ENCODE assay signal across 18 cellular contexts in the genomic region with DNA sequence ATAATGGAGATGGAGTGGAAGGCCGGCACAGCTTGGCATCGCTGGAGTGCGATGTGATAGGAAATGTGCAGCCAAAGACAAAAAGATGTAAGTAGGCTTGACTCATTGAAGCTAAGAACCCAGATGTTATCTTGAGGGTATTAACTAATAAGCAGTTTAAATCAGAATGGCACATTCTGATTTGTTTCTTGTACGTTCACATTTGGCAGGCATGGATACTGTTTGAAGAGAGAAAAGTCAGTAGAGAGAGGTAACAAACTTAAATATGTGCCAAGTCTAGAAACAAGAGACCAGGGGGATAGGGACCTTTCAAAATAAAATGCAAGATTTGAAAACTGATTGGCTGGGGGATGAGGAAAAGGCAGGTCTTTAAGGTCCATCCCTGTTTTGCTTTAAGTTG. TPM values are rescaled to one million over a fixed set of nuclear protein-coding genes. Genes with fewer than 3 reads are reported as not detected.
DNase-seq lines count a peak whose midpoint lies in the region; ATAC-seq and TF ChIP-seq lines count a peak whose summit lies in the region.
"Not testable (repeated sequence)": the region's sequence is repeated elsewhere in the genome, so short reads cannot be mapped to it uniquely, and the experiment has no call there.
"Had no signal": no experiment of that assay in that cellular context is flagged by ENCODE, and none has a peak within 500 bp of the region (broad histone marks: within the 10 kb centered on the region; RNA-seq: fewer than 3 reads in every experiment).

No MANE protein-coding gene starts in this region.

- not testable (repeated sequence) for H3K9me3 Mint-ChIP-seq in activated CD4-positive, alpha-beta T cell treated with anti-CD3 and anti-CD28 coated beads, Interleukin-2, amount 10 ng/mL, durations not matched to agents 24 days and 14 days; naive B cell

- H3K27me3 ChIP-seq in SK-N-SH (ENCODE audit: insufficient read depth); WERI-Rb-1 (ENCODE audit: insufficient read depth, low read depth, severe bottlenecking): not testable (repeated sequence)

- not testable (repeated sequence) for H3K4me3 Mint-ChIP-seq in activated CD4-positive, alpha-beta T cell treated with anti-CD3 and anti-CD28 coated beads, Interleukin-2, amount 10 ng/mL, durations not matched to agents 24 days and 14 days; naive B cell

- ATAC-seq in naive B cell (ENCODE audit: low read depth in 2 of 2) = not testable (repeated sequence)

- not testable (repeated sequence) for H3K27ac ChIP-seq in SK-N-SH (ENCODE audit: low read depth in 2 of 2, low read length in 1 of 2); WERI-Rb-1

- H3K4me1 Mint-ChIP-seq in activated CD4-positive, alpha-beta T cell treated with anti-CD3 and anti-CD28 coated beads, Interleukin-2, amount 10 ng/mL, durations not matched to agents 24 days and 14 days; naive B cell: not testable (repeated sequence)

- 7% methylated on average over 1 of the region's 4 CpGs for WGBS in SK-N-SH (ENCODE audit: low lambda C conversion rate)

- H3K27me3 Mint-ChIP-seq in activated CD4-positive, alpha-beta T cell treated with anti-CD3 and anti-CD28 coated beads, Interleukin-2, amount 10 ng/mL, durations not matched to agents 24 days and 14 days; naive B cell: not testable (repeated sequence)

- TF ChIP-seq RAD21 in SK-N-SH (IDR thresholded peaks at IDR 0.05; ENCODE audit: low read length) = not testable (repeated sequence)

- H3K4me2 ChIP-seq in SK-N-SH = not testable (repeated sequence)

- CTCF ChIA-PET in SK-N-SH (lab: Yijun Ruan, JAX) = not testable (repeated sequence)

- not testable (repeated sequence) for TF ChIP-seq CTCF in SK-N-SH (IDR thresholded peaks at IDR 0.05); WERI-Rb-1 (IDR thresholded peaks at IDR 0.05; ENCODE audit: low read depth, low read length)

- POLR2A ChIA-PET in SK-N-SH (lab: Yijun Ruan, JAX) = not testable (repeated sequence)

- not testable (repeated sequence) for H3K9me3 ChIP-seq in SK-N-SH; WERI-Rb-1 (ENCODE audit: severe bottlenecking)

- not testable (repeated sequence) for TF ChIP-seq EP300 in SK-N-SH (IDR thresholded peaks at IDR 0.05; ENCODE audit: borderline replicate concordance in 1 of 2, low read depth in 1 of 2, low read length in 1 of 2)

- DNase-seq in SK-N-SH, WERI-Rb-1: not testable (repeated sequence)
- peak; percentile 40 for DNase-seq in activated CD4-positive, alpha-beta T cell treated with anti-CD3 and anti-CD28 coated beads, Interleukin-2, amount 10 ng/mL, durations not matched to agents 24 days and 14 days
- peak; percentile 0 for DNase-seq in naive B cell

- intact Hi-C loops in activated CD4-positive, alpha-beta T cell treated with anti-CD3 and anti-CD28 coated beads, Interleukin-2, amount 10 ng/mL, durations not matched to agents 24 days and 14 days (cut with micrococcal nuclease) = not testable (repeated sequence)

- not testable (repeated sequence) for H3K9ac ChIP-seq in SK-N-SH

- not testable (repeated sequence) for H3K4me1 ChIP-seq in SK-N-SH (ENCODE audit: control insufficient read depth in 1 of 2, insufficient read depth in 2 of 2, low read depth in 1 of 2, low read length in 1 of 2)

- not testable (repeated sequence) for H2AFZ ChIP-seq in SK-N-SH (ENCODE audit: low read depth)

- not testable (repeated sequence) for H3K36me3 Mint-ChIP-seq in activated CD4-positive, alpha-beta T cell treated with anti-CD3 and anti-CD28 coated beads, Interleukin-2, amount 10 ng/mL, durations not matched to agents 24 days and 14 days (ENCODE audit: low read depth); naive B cell

- H4K20me1 ChIP-seq in SK-N-SH (ENCODE audit: insufficient read depth) = not testable (repeated sequence)

- H3K4me3 ChIP-seq in SK-N-SH (ENCODE audit: low read depth in 2 of 2, low read length in 1 of 2) = not testable (repeated sequence)
- H3K4me3 ChIP-seq in WERI-Rb-1 (ENCODE audit: low read depth, low read length) = peak overlapping the region; percentile 44

- H3K27ac Mint-ChIP-seq in activated CD4-positive, alpha-beta T cell treated with anti-CD3 and anti-CD28 coated beads, Interleukin-2, amount 10 ng/mL, durations not matched to agents 24 days and 14 days; naive B cell: not testable (repeated sequence)

- H3F3A ChIP-seq in SK-N-SH (replicated peaks; ENCODE audit: insufficient read depth) = not testable (repeated sequence)

- not testable (repeated sequence) for H3K79me2 ChIP-seq in SK-N-SH (ENCODE audit: insufficient read depth)

- H3K9me2 ChIP-seq in SK-N-SH = not testable (repeated sequence)

- H3K36me3 ChIP-seq in SK-N-SH (replicated peaks in 1 of 2; ENCODE audit: control insufficient read depth in 1 of 2, insufficient read depth in 2 of 2, low read length in 1 of 2); WERI-Rb-1: not testable (repeated sequence)

TF ChIP-seq in SK-N-SH, 30 proteins besides CTCF, POLR2A, EP300 and RAD21:
- 0 out of 2 replicates have a peak, but pooled peaks have one; percentile 61 for TF ChIP-seq EZH2phosphoT487 (IDR thresholded peaks at IDR 0.05; ENCODE audit: borderline replicate concordance, low read depth)

RNA-seq across cellular contexts. Expression of a gene that starts 51.0 kb away (rescaled TPM):
- polyA plus RNA-seq in SK-N-SH (2012; rRNA removed) = not detected in 2 replicates
- not detected in 2 replicates for polyA plus RNA-seq in SK-N-SH (2012; cell fraction: cytosol; rRNA removed)
- not detected in 2 replicates for polyA plus RNA-seq in SK-N-SH (2012; cell fraction: nucleus; rRNA removed)
- not detected in 2 replicates for total RNA-seq in activated CD4-positive, alpha-beta T cell treated with anti-CD3 and anti-CD28 coated beads, Interleukin-2, amount 10 ng/mL, durations not matched to agents 24 days and 14 days
- not detected for polyA plus RNA-seq in naive B cell (ENCODE audit: low read depth in 6 of 6)
- total RNA-seq: A172; A673; Caco-2; Calu3; CD4-positive, alpha-beta memory T cell; CD4-positive, alpha-beta T cell; CD4-positive, CD25-positive, alpha-beta regulatory T cell; CD8-positive, alpha-beta memory T cell; CD8-positive, alpha-beta T cell; Daoy had no signal
- polyA plus RNA-seq: A549; AG04450; BJ; CD14-positive monocyte; CD4-positive, alpha-beta memory T cell; CD4-positive, CD25-positive, alpha-beta regulatory T cell; CD8-positive, alpha-beta memory T cell had no signal
